22 cellular contexts compared by ENCODE assay signal in genomic region chr10:119415121-119415520, GRCh38.
DNase-seq lines count a peak whose midpoint lies in the region; ATAC-seq and TF ChIP-seq lines count a peak whose summit lies in the region.
"Had no signal": no experiment of that assay in that cellular context is flagged by ENCODE, and none has a peak within 500 bp of the region (broad histone marks: within the 10 kb centered on the region; RNA-seq: fewer than 3 reads in every experiment).

No MANE protein-coding gene starts in this region.

- no peaks in the 10 kb centered on the region for H3K27me3 ChIP-seq in esophagus muscularis mucosa
- H3K27me3 ChIP-seq in mesenchymal stem cell (ENCODE audit: control insufficient read depth in 1 of 2, insufficient read depth in 1 of 2, low read length in 2 of 2) = no peaks in the 10 kb centered on the region
- H3K27me3 ChIP-seq: BLaER1, right lobe of liver had no signal

- H3K4me2 ChIP-seq in mesenchymal stem cell (ENCODE audit: low read length, poor library complexity, severe bottlenecking) = no peak overlapping the region

- H3K4me1 ChIP-seq in esophagus muscularis mucosa (peaks cover 47 to 60% (median 49%) of the 10 kb centered on the region in 4 donors), mesenchymal stem cell (ENCODE audit: control insufficient read depth, insufficient read depth, low read depth, low read length) (peaks cover 38% of the 10 kb centered on the region)

- H3K14ac ChIP-seq in mesenchymal stem cell (ENCODE audit: low read length in 2 of 2) = peak overlapping the region in 1 of 2 experiments; percentile 44

- peaks cover 5% of the 10 kb centered on the region for H3K36me3 Mint-ChIP-seq in IgD-negative memory B cell
- peaks cover 6% of the 10 kb centered on the region for H3K36me3 Mint-ChIP-seq in stimulated activated memory B cell treated with anti-CD40 and anti-IgM and Interleukin-4, amounts not matched to agents 10 μg/mL and 1 μg/mL and 100 μg/mL, for 72 hours
- H3K36me3 Mint-ChIP-seq: activated CD8-positive, alpha-beta memory T cell treated with anti-CD3 and anti-CD28 coated beads, Interleukin-2, amount 10 ng/mL, durations not matched to agents 7 days and 5 days; T-cell had no signal

- H2BK12ac ChIP-seq in mesenchymal stem cell (ENCODE audit: low read length in 2 of 2) = peak overlapping the region; percentile 79 to 91

- TF ChIP-seq EP300 in esophagus muscularis mucosa (IDR thresholded peaks at IDR 0.05) = no peak

- H3K9me3 Mint-ChIP-seq in IgD-negative memory B cell = no peaks in the 10 kb centered on the region
- H3K9me3 Mint-ChIP-seq in stimulated activated memory B cell treated with anti-CD40 and anti-IgM and Interleukin-4, amounts not matched to agents 10 μg/mL and 1 μg/mL and 100 μg/mL, for 72 hours = no peaks in the 10 kb centered on the region
- H3K9me3 Mint-ChIP-seq: activated T-cell treated with anti-CD3 and anti-CD28 coated beads, Interleukin-2, amount 50 U/mL, for 4 hours; dendritic cell treated with granulocyte-macrophage colony-stimulating factor and Interleukin-4, amounts not matched to agents 40 ng/mL and 50 ng/mL, for 4 days; neural crest cell; stimulated activated naive CD8-positive, alpha-beta T cell treated with anti-CD3 and anti-CD28 coated beads, Interleukin-15, amount 100 ng/mL, for 72 hours; T-cell had no signal

- H2BK120ac ChIP-seq in mesenchymal stem cell (ENCODE audit: low read depth, low read length) = peak overlapping the region; percentile 50

- ATAC-seq in stimulated activated memory B cell treated with anti-CD40 and anti-IgM and Interleukin-4, amounts not matched to agents 10 μg/mL and 1 μg/mL and 100 μg/mL, for 72 hours = peak; percentile 17
- ATAC-seq: activated CD8-positive, alpha-beta memory T cell treated with anti-CD3 and anti-CD28 coated beads, Interleukin-2, amount 10 ng/mL, durations not matched to agents 7 days and 5 days; activated T-cell treated with anti-CD3 and anti-CD28 coated beads, Interleukin-2, amount 50 U/mL, for 4 hours; HepG2; right lobe of liver; stimulated activated naive CD8-positive, alpha-beta T cell treated with anti-CD3 and anti-CD28 coated beads, Interleukin-15, amount 100 ng/mL, for 72 hours; T-cell had no signal

- H3K18ac ChIP-seq in mesenchymal stem cell (ENCODE audit: low read depth in 1 of 2, low read length in 2 of 2) = peak overlapping the region; percentile 58 to 88

- peak overlapping the region; percentile 70 for H4K8ac ChIP-seq in mesenchymal stem cell (ENCODE audit: low read length)

- no peak overlapping the region for H2AFZ ChIP-seq in mesenchymal stem cell (ENCODE audit: low read depth, low read length)

- TF ChIP-seq POLR2A in esophagus muscularis mucosa (IDR thresholded peaks at IDR 0.05; ENCODE audit: low read depth) = no peak

- peak overlapping the region; percentile 76 for H4K91ac ChIP-seq in mesenchymal stem cell (ENCODE audit: low read length)

- no peak overlapping the region for H3K23ac ChIP-seq in mesenchymal stem cell (ENCODE audit: low read length in 2 of 2)

- H3K9me3 ChIP-seq in esophagus muscularis mucosa = no peaks in the 10 kb centered on the region
- H3K9me3 ChIP-seq in mesenchymal stem cell (ENCODE audit: control insufficient read depth, low read length) = no peaks in the 10 kb centered on the region
- H3K9me3 ChIP-seq: BLaER1, right lobe of liver had no signal

- peak overlapping the region; percentile 71 to 84 for H3K4ac ChIP-seq in mesenchymal stem cell (ENCODE audit: low read depth in 1 of 2, low read length in 2 of 2)

- intact Hi-C loops in esophagus muscularis mucosa (cut with DNase I) = no loop called here

- H3K27ac ChIP-seq in esophagus muscularis mucosa (replicated peaks in 1 of 4) (peak overlapping the region in 3 of 4 donors; percentile 17 to 78 (median 66)), mesenchymal stem cell (ENCODE audit: low read length, poor library complexity, severe bottlenecking) (no peak overlapping the region)
- H3K27ac ChIP-seq: BLaER1, right lobe of liver had no signal

- H2AK5ac ChIP-seq in mesenchymal stem cell (ENCODE audit: low read length, severe bottlenecking) = no peak overlapping the region

- no peak overlapping the region for H3K9ac ChIP-seq in mesenchymal stem cell (ENCODE audit: low read length)
- H3K9ac ChIP-seq: BLaER1 had no signal

- H2BK15ac ChIP-seq in mesenchymal stem cell (ENCODE audit: low read depth, poor library complexity, severe bottlenecking) = peak overlapping the region; percentile 92

- TF ChIP-seq CTCF in esophagus muscularis mucosa (IDR thresholded peaks at IDR 0.05) = no peak

- no peaks in the 10 kb centered on the region for H3K27me3 Mint-ChIP-seq in IgD-negative memory B cell
- H3K27me3 Mint-ChIP-seq in stimulated activated memory B cell treated with anti-CD40 and anti-IgM and Interleukin-4, amounts not matched to agents 10 μg/mL and 1 μg/mL and 100 μg/mL, for 72 hours = no peaks in the 10 kb centered on the region
- H3K27me3 Mint-ChIP-seq: activated CD8-positive, alpha-beta memory T cell treated with anti-CD3 and anti-CD28 coated beads, Interleukin-2, amount 10 ng/mL, durations not matched to agents 7 days and 5 days; stimulated activated naive CD8-positive, alpha-beta T cell treated with anti-CD3 and anti-CD28 coated beads, Interleukin-15, amount 100 ng/mL, for 72 hours; T-cell had no signal

- H3K79me1 ChIP-seq in mesenchymal stem cell (replicated peaks; ENCODE audit: low read length, poor library complexity, severe bottlenecking) = peaks cover 4% of the 10 kb centered on the region

- H3K4me1 Mint-ChIP-seq in IgD-negative memory B cell = peaks cover 0 to 4% (median 2%) of the 10 kb centered on the region in 3 donors
- peaks cover 8% of the 10 kb centered on the region for H3K4me1 Mint-ChIP-seq in stimulated activated memory B cell treated with anti-CD40 and anti-IgM and Interleukin-4, amounts not matched to agents 10 μg/mL and 1 μg/mL and 100 μg/mL, for 72 hours
- H3K4me1 Mint-ChIP-seq: activated CD8-positive, alpha-beta memory T cell treated with anti-CD3 and anti-CD28 coated beads, Interleukin-2, amount 10 ng/mL, durations not matched to agents 7 days and 5 days; stimulated activated naive CD8-positive, alpha-beta T cell treated with anti-CD3 and anti-CD28 coated beads, Interleukin-15, amount 100 ng/mL, for 72 hours had no signal

- WGBS in esophagus muscularis mucosa = 82% methylated on average over 6 of the region's 6 CpGs
- WGBS in mesenchymal stem cell = 95% methylated on average over 6 of the region's 6 CpGs

- H2BK5ac ChIP-seq in mesenchymal stem cell (ENCODE audit: low read depth, low read length, poor library complexity, severe bottlenecking) = no peak overlapping the region

- DNase-seq in esophagus muscularis mucosa (ENCODE audit: extremely low spot score) (no peak), mesenchymal stem cell (no peak), DMS79 treated with DMSO at 0.1 percent for 48 hours (lab: John Stamatoyannopoulos, UW) (no peak), C1 segment of cervical spinal cord (lab: John Stamatoyannopoulos, UW) (no peak), NCI-H2107 treated with DMSO at 0.1 percent for 48 hours (lab: John Stamatoyannopoulos, UW; ENCODE audit: unreplicated experiment) (no peak)
- DNase-seq: activated CD8-positive, alpha-beta memory T cell treated with anti-CD3 and anti-CD28 coated beads, Interleukin-2, amount 10 ng/mL, durations not matched to agents 7 days and 5 days; activated naive CD4-positive, alpha-beta T cell; activated T-cell treated with anti-CD3 and anti-CD28 coated beads, Interleukin-2, amount 50 U/mL, for 4 hours; COR-L47; foreskin fibroblast; NCI-H82; right lobe of liver; stimulated activated CD8-positive, alpha-beta memory T cell treated with anti-CD3 and anti-CD28 coated beads, Interleukin-4, amount 100 ng/mL, for 48 hours; stimulated activated naive CD8-positive, alpha-beta T cell treated with anti-CD3 and anti-CD28 coated beads, Interleukin-15, amount 100 ng/mL, for 72 hours; T-cell had no signal

- no peak overlapping the region for H3K4me3 Mint-ChIP-seq in IgD-negative memory B cell
- no peak overlapping the region for H3K4me3 Mint-ChIP-seq in stimulated activated memory B cell treated with anti-CD40 and anti-IgM and Interleukin-4, amounts not matched to agents 10 μg/mL and 1 μg/mL and 100 μg/mL, for 72 hours
- H3K4me3 Mint-ChIP-seq: activated CD8-positive, alpha-beta memory T cell treated with anti-CD3 and anti-CD28 coated beads, Interleukin-2, amount 10 ng/mL, durations not matched to agents 7 days and 5 days; activated T-cell treated with anti-CD3 and anti-CD28 coated beads, Interleukin-2, amount 50 U/mL, for 4 hours; dendritic cell treated with granulocyte-macrophage colony-stimulating factor and Interleukin-4, amounts not matched to agents 40 ng/mL and 50 ng/mL, for 4 days; neural crest cell; stimulated activated naive CD8-positive, alpha-beta T cell treated with anti-CD3 and anti-CD28 coated beads, Interleukin-15, amount 100 ng/mL, for 72 hours; T-cell had no signal

- peak overlapping the region in 2 of 3 donors; percentile 18 to 78 for H3K27ac Mint-ChIP-seq in IgD-negative memory B cell
- H3K27ac Mint-ChIP-seq in stimulated activated memory B cell treated with anti-CD40 and anti-IgM and Interleukin-4, amounts not matched to agents 10 μg/mL and 1 μg/mL and 100 μg/mL, for 72 hours = no peak overlapping the region
- H3K27ac Mint-ChIP-seq: activated CD8-positive, alpha-beta memory T cell treated with anti-CD3 and anti-CD28 coated beads, Interleukin-2, amount 10 ng/mL, durations not matched to agents 7 days and 5 days; dendritic cell treated with granulocyte-macrophage colony-stimulating factor and Interleukin-4, amounts not matched to agents 40 ng/mL and 50 ng/mL, for 4 days; stimulated activated naive CD8-positive, alpha-beta T cell treated with anti-CD3 and anti-CD28 coated beads, Interleukin-15, amount 100 ng/mL, for 72 hours; T-cell had no signal

- H3K4me3 ChIP-seq in esophagus muscularis mucosa (no peak overlapping the region), mesenchymal stem cell (ENCODE audit: insufficient read depth in 1 of 2, low read depth in 1 of 2, low read length in 2 of 2) (no peak overlapping the region)
- H3K4me3 ChIP-seq: BLaER1, lung, right lobe of liver had no signal

- H3K36me3 ChIP-seq in esophagus muscularis mucosa = peaks cover 0 to 6% (median 3%) of the 10 kb centered on the region in 4 donors
- peaks cover 0 to 3% of the 10 kb centered on the region in 2 experiments for H3K36me3 ChIP-seq in mesenchymal stem cell (ENCODE audit: control insufficient read depth in 1 of 2, insufficient read depth in 2 of 2, low read depth in 1 of 2, low read length in 2 of 2)
- H3K36me3 ChIP-seq: BLaER1, right lobe of liver had no signal
